ENCODE assay signal across 2 cellular contexts in the genomic region with DNA sequence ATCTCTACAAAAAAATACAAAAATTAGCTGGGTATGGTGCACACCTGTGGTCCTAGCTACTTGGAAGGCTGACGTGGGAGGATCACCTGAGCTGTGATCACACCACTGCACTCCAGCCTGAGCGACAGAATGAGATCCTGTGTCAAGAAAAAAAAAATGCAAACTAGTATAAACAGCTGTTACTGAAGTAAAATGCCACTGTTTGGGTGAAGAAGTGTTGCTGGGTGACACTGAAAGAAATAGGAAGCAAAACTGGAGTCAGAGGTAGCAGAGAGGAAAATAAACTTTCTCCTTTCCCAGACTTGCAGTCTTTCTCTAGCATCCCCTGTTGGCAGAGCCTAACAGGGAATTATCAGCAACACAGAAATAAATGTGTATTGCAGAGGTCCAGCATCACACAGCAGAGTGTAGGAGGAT.
TF ChIP-seq lines count a peak whose summit lies in the region.

No MANE protein-coding gene starts in this region.

TF ChIP-seq in WTC11, 78 proteins besides CTCF, POLR2A, EP300 and RAD21 (continued from another document):
- TF ChIP-seq, protein P1, sequence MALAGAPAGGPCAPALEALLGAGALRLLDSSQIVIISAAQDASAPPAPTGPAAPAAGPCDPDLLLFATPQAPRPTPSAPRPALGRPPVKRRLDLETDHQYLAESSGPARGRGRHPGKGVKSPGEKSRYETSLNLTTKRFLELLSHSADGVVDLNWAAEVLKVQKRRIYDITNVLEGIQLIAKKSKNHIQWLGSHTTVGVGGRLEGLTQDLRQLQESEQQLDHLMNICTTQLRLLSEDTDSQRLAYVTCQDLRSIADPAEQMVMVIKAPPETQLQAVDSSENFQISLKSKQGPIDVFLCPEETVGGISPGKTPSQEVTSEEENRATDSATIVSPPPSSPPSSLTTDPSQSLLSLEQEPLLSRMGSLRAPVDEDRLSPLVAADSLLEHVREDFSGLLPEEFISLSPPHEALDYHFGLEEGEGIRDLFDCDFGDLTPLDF (CRISPR knock-in tag; IDR thresholded peaks at IDR 0.05) = no peak
- TF ChIP-seq CREB1 (CRISPR knock-in tag; IDR thresholded peaks at IDR 0.05) (no peak), EMX1 (CRISPR knock-in tag; IDR thresholded peaks at IDR 0.05) (no peak)
- TF ChIP-seq, protein P2, sequence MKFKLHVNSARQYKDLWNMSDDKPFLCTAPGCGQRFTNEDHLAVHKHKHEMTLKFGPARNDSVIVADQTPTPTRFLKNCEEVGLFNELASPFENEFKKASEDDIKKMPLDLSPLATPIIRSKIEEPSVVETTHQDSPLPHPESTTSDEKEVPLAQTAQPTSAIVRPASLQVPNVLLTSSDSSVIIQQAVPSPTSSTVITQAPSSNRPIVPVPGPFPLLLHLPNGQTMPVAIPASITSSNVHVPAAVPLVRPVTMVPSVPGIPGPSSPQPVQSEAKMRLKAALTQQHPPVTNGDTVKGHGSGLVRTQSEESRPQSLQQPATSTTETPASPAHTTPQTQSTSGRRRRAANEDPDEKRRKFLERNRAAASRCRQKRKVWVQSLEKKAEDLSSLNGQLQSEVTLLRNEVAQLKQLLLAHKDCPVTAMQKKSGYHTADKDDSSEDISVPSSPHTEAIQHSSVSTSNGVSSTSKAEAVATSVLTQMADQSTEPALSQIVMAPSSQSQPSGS (CRISPR knock-in tag; IDR thresholded peaks at IDR 0.05; ENCODE audit: borderline replicate concordance, low read depth) = no peak
TF ChIP-seq in WTC11: peak in this region for 0.

TF ChIP-seq in HepG2, 621 proteins besides CTCF, POLR2A, EP300 and RAD21 (continued from another document):
- TF ChIP-seq, protein P3, sequence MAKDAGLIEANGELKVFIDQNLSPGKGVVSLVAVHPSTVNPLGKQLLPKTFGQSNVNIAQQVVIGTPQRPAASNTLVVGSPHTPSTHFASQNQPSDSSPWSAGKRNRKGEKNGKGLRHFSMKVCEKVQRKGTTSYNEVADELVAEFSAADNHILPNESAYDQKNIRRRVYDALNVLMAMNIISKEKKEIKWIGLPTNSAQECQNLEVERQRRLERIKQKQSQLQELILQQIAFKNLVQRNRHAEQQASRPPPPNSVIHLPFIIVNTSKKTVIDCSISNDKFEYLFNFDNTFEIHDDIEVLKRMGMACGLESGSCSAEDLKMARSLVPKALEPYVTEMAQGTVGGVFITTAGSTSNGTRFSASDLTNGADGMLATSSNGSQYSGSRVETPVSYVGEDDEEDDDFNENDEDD (CRISPR knock-in tag; IDR thresholded peaks at IDR 0.05; ENCODE audit: borderline replicate concordance) = no peak
- TF ChIP-seq ZZZ3 (CRISPR knock-in tag; IDR thresholded peaks at IDR 0.05; ENCODE audit: borderline replicate concordance) = no peak
